In the genomic region with DNA sequence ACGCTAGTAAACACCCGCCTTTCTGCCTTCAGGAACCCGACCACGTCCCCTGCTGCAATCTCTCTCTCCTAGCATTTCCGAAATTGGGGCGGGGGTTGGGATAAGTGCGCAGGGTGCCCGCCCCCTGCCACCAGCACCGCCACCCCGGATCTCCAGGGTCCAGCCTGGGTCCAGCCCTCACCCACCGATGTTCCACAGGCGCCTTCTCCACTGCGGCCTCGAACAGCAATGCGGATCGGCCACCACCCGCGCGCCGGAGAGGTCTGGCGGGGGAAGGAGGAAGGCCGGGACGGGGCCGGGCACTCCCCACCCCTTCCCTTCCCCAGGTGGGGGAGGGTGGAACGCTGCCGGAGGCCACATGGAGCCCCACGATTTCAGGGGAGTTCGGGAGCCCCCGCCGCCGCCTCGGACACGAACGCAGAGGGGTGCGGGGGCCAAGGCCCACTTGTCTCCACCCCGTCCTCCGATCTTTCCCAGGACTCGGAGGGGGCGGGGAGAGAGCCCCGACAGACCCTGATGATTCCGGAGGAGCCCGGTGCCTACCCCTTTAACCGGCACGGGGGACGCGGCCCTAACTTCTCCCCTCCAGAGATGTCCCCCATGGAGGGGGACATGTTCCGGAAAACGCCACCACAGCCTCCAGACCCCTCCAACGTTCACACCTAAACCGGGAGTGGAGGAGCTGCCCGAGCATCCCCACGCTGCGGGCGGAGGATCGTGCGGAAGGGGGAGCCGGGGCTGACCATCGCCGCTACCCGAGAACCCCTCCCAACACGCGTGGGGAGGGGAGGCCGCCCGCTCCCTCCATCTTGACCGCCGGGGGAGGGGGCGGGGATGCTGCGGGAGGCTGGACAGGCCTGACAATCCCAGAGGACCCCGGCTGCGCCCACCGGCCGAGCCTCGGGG, we compare ENCODE assay signal across 8 cellular contexts. TPM values are rescaled to one million over a fixed set of nuclear protein-coding genes. Genes with fewer than 3 reads are reported as not detected.
DNase-seq lines count a peak whose midpoint lies in the region; ATAC-seq and TF ChIP-seq lines count a peak whose summit lies in the region.

No MANE protein-coding gene starts in this region.

- no peaks in the 10 kb centered on the region for H3K36me3 ChIP-seq in osteoblast (ENCODE audit: insufficient read depth, low read length)

- peak overlapping the region; percentile 95 for H3K4me3 ChIP-seq in osteoblast (ENCODE audit: insufficient read depth, low read length)

- ATAC-seq in HG02970 (IDR thresholded peaks at IDR 0.05; ENCODE audit: low FRiP score, unreplicated experiment) (peak; percentile 9), Right ventricle myocardium superior (ENCODE audit: poor library complexity) (peak; percentile 52)

- POLR2A ChIA-PET in RWPE1 (lab: Yijun Ruan, JAX; ENCODE audit: low non-redundant PET) = no interaction called here

- DNase-seq in NCI-H1436 (lab: John Stamatoyannopoulos, UW) (peak; percentile 3), NCI-H1436 treated with DMSO at 0.1 percent for 48 hours (lab: John Stamatoyannopoulos, UW) (no peak), RWPE1 (ENCODE audit: low spot score) (peak; percentile 55), Right ventricle myocardium superior (peak; percentile 64), osteoblast (ENCODE audit: insufficient read length, low spot score, missing footprints) (peak; percentile 94), kidney glomerular epithelial cell (lab: John Stamatoyannopoulos, UW) (no peak)

- H3K4me1 Mint-ChIP-seq in activated naive CD8-positive, alpha-beta T cell (ENCODE audit: low read depth) = peaks cover 34% of the 10 kb centered on the region

- peak overlapping the region; percentile 81 for H3K27ac Mint-ChIP-seq in activated naive CD8-positive, alpha-beta T cell

- no peaks in the 10 kb centered on the region for H3K9me3 Mint-ChIP-seq in activated naive CD8-positive, alpha-beta T cell (ENCODE audit: low read depth)

- H3K36me3 Mint-ChIP-seq in activated naive CD8-positive, alpha-beta T cell = no peaks in the 10 kb centered on the region

- peaks cover 62% of the 10 kb centered on the region for H3K79me2 ChIP-seq in osteoblast (ENCODE audit: insufficient read depth, low read length)

- TF ChIP-seq CTCF in RWPE1 (conservative IDR thresholded peaks at IDR 0.05; ENCODE audit: low read depth) (no peak), osteoblast (IDR thresholded peaks at IDR 0.05; ENCODE audit: extremely low read depth, low read depth, low read length) (no peak)

- H3K27me3 Mint-ChIP-seq in activated naive CD8-positive, alpha-beta T cell = no peaks in the 10 kb centered on the region

- H3K9me3 ChIP-seq in osteoblast (ENCODE audit: low read depth, low read length) = no peaks in the 10 kb centered on the region

- H3K27me3 ChIP-seq in osteoblast (ENCODE audit: insufficient read depth, low read length) = no peaks in the 10 kb centered on the region

- H3K27ac ChIP-seq in RWPE1 = peak overlapping the region; percentile 97
- peak overlapping the region; percentile 66 for H3K27ac ChIP-seq in osteoblast (ENCODE audit: low read depth, low read length)

- intact Hi-C loops in Right ventricle myocardium superior (cut with DNase I) = no loop called here

- H4K20me1 ChIP-seq in osteoblast (ENCODE audit: insufficient read depth, low read length) = peaks cover 50% of the 10 kb centered on the region

- CTCF ChIA-PET in RWPE1 (lab: Yijun Ruan, JAX) = no interaction called here

- peak overlapping the region; percentile 36 for H2AFZ ChIP-seq in osteoblast (ENCODE audit: low read length)

- H3K4me1 ChIP-seq in osteoblast (ENCODE audit: insufficient read depth, low read length) = peaks cover 32% of the 10 kb centered on the region

- H3K4me3 Mint-ChIP-seq in activated naive CD8-positive, alpha-beta T cell = peak overlapping the region; percentile 92

- H3K4me2 ChIP-seq in osteoblast (ENCODE audit: insufficient read depth, low read length) = peak overlapping the region; percentile 94

RNA-seq across cellular contexts. Expression of a gene that starts 1.1 kb away (rescaled TPM):
- 51.8 TPM for total RNA-seq in Right ventricle myocardium superior
- total RNA-seq in osteoblast = 39.4 and 51.9 TPM in 2 replicates

Comparison
In these comparisons a context has a peak if more than half of its experiments do, and no peak if none do; other contexts are left out.
1. DNase-seq: peak in NCI-H1436 (single experiment), RWPE1 (single experiment), Right ventricle myocardium superior (single experiment) and osteoblast (single experiment); none in NCI-H1436 treated with DMSO at 0.1 percent for 48 hours (single experiment) and kidney glomerular epithelial cell (single experiment).